Comparison of ENCODE assay signal across 15 cellular contexts in the genomic region with DNA sequence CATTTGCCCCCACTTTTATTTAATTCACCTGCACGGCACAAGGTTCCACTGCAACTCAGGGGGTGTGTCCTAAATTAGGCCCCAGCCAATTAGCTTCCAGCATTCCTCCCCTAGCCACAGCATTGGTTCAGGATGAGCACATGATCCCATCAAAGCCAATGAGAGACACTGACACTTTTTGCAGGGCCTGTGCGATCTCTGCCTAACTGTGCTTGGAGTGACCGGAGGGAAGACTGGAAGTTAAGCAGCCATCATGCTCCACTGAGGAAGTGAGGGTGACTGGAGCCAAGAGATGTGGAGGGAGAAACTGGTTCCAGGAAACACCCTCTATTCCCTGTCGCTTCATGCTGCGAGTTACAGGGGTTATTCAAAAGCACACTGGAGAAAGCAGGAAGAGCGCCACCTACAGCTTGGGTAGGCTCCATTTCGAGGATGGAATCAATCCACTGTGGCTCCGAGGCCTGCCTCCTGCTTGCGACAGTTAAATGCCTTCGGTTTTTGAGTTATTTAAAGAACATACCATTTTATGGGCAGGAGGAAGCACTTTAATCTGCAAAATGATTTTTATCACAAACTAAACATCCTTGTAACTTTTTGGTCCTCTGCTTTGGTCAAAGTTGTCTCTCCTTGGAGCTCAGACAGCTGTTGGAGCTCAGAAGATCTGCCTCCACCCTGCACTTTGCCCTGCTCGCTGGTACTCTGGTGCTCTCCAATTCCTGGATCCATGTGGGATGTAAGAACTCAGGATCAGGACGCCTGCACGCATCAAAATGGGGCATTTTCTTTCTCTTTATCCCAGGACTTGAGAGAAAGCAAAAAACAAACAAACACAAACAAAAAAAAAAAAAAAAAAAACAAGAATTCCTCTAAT.
DNase-seq lines count a peak whose midpoint lies in the region; ATAC-seq and TF ChIP-seq lines count a peak whose summit lies in the region.
"Had no signal": no experiment of that assay in that cellular context is flagged by ENCODE, and none has a peak within 500 bp of the region (broad histone marks: within the 10 kb centered on the region; RNA-seq: fewer than 3 reads in every experiment).

No MANE protein-coding gene starts in this region.

- no peak overlapping the region for H2AFZ ChIP-seq in neuronal stem cell (ENCODE audit: low read length)

- DNase-seq in GM12865 (ENCODE audit: low read depth) (no peak), NAMALWA (ENCODE audit: low spot score) (peak; percentile 4), choroid plexus epithelial cell (ENCODE audit: low read depth) (no peak), neuronal stem cell (ENCODE audit: low spot score) (no peak), NCI-H446 treated with DMSO at 0.1 percent for 48 hours (lab: John Stamatoyannopoulos, UW) (no peak)
- DNase-seq: activated CD4-positive, alpha-beta T cell treated with anti-CD3 and anti-CD28 coated beads for 1 hour; activated T-cell treated with anti-CD3 and anti-CD28 coated beads for 4 hours; NCI-H2029 treated with DMSO at 0.1 percent for 48 hours; ovary; stimulated activated naive CD4-positive, alpha-beta T cell treated with Interleukin-2 at 50 U/mL for 16 hours; T-helper 2 cell; uterus had no signal

- H2BK5ac ChIP-seq in neuronal stem cell (ENCODE audit: low read length) = no peak overlapping the region

- no peak overlapping the region for H3K14ac ChIP-seq in neuronal stem cell (ENCODE audit: low read length)

- no peak overlapping the region for H2BK15ac ChIP-seq in neuronal stem cell (ENCODE audit: low read length)

- H2AK5ac ChIP-seq in neuronal stem cell (ENCODE audit: low read depth, low read length) = no peak overlapping the region

- H4K91ac ChIP-seq in neuronal stem cell (ENCODE audit: low read depth, low read length, poor library complexity) = no peak overlapping the region

- ATAC-seq in HG02610 (IDR thresholded peaks at IDR 0.05; ENCODE audit: unreplicated experiment) (no peak), GM18873 (IDR thresholded peaks at IDR 0.05; ENCODE audit: low FRiP score, unreplicated experiment) (no peak)

- H2BK12ac ChIP-seq in neuronal stem cell (ENCODE audit: low read length) = no peak overlapping the region

- TF ChIP-seq CTCF in GM12865 (IDR thresholded peaks at IDR 0.05; ENCODE audit: insufficient read depth, low read depth, low read length, missing control alignments) (peak; percentile 24), choroid plexus epithelial cell (conservative IDR thresholded peaks at IDR 0.05; ENCODE audit: low read depth, low read length) (peak; percentile 40)

- no CpG with 5 or more reads among the region's 13 CpGs for WGBS in neuronal stem cell (ENCODE audit: extremely low coverage in 2 of 2, insufficient read length in 2 of 2, insufficient replicate concordance in 1 of 2), 2 donors

- H3K27ac ChIP-seq in neuronal stem cell (replicated peaks; ENCODE audit: low read length) = no peak overlapping the region
- H3K27ac ChIP-seq: breast epithelium, ovary, uterus had no signal

- no peak overlapping the region for H4K8ac ChIP-seq in neuronal stem cell (ENCODE audit: low read depth, low read length)

- no peak overlapping the region for H3K4me3 ChIP-seq in GM12865 (ENCODE audit: low read depth, low read length)
- no peak overlapping the region for H3K4me3 ChIP-seq in choroid plexus epithelial cell (ENCODE audit: low read depth, low read length)
- no peak overlapping the region for H3K4me3 ChIP-seq in neuronal stem cell (ENCODE audit: low read length in 2 of 2)
- H3K4me3 ChIP-seq: breast epithelium, ovary, uterus had no signal

- no peak overlapping the region for H3K9ac ChIP-seq in neuronal stem cell (ENCODE audit: low read depth, low read length, poor library complexity)

- no peak overlapping the region for H3K4ac ChIP-seq in neuronal stem cell (ENCODE audit: low read length)

- H3K18ac ChIP-seq in neuronal stem cell (ENCODE audit: low read length) = peak overlapping the region; percentile 46

- no peaks in the 10 kb centered on the region for H3K27me3 ChIP-seq in neuronal stem cell (ENCODE audit: control insufficient read depth in 3 of 3, insufficient read depth in 3 of 3, low read depth in 1 of 3, low read length in 3 of 3)
- H3K27me3 ChIP-seq: breast epithelium, ovary, uterus had no signal

- no peaks in the 10 kb centered on the region for H3K36me3 ChIP-seq in neuronal stem cell (replicated peaks in 1 of 2; ENCODE audit: control insufficient read depth in 2 of 2, insufficient read depth in 2 of 2, low read length in 2 of 2)
- H3K36me3 ChIP-seq: breast epithelium, ovary, uterus had no signal

- no peak overlapping the region for H3K4me2 ChIP-seq in neuronal stem cell (ENCODE audit: insufficient read depth, low read length, poor library complexity, severe bottlenecking)

- H2BK120ac ChIP-seq in neuronal stem cell (ENCODE audit: low read depth, low read length) = no peak overlapping the region

- no peaks in the 10 kb centered on the region for H3K9me3 ChIP-seq in neuronal stem cell (replicated peaks in 1 of 2; ENCODE audit: control insufficient read depth in 2 of 2, insufficient read depth in 1 of 2, low read depth in 1 of 2, low read length in 2 of 2)
- H3K9me3 ChIP-seq: breast epithelium, ovary, uterus had no signal

- peaks cover 0 to 10% of the 10 kb centered on the region in 2 donors for H3K4me1 ChIP-seq in neuronal stem cell (ENCODE audit: control insufficient read depth in 2 of 2, insufficient read depth in 1 of 2, low read depth in 1 of 2, low read length in 2 of 2)
- H3K4me1 ChIP-seq: breast epithelium, uterus had no signal

- H3K23ac ChIP-seq in neuronal stem cell (ENCODE audit: low read depth, low read length, poor library complexity) = no peak overlapping the region

- no peaks in the 10 kb centered on the region for H3K79me1 ChIP-seq in neuronal stem cell (ENCODE audit: low read depth, low read length)
